In the genomic region with DNA sequence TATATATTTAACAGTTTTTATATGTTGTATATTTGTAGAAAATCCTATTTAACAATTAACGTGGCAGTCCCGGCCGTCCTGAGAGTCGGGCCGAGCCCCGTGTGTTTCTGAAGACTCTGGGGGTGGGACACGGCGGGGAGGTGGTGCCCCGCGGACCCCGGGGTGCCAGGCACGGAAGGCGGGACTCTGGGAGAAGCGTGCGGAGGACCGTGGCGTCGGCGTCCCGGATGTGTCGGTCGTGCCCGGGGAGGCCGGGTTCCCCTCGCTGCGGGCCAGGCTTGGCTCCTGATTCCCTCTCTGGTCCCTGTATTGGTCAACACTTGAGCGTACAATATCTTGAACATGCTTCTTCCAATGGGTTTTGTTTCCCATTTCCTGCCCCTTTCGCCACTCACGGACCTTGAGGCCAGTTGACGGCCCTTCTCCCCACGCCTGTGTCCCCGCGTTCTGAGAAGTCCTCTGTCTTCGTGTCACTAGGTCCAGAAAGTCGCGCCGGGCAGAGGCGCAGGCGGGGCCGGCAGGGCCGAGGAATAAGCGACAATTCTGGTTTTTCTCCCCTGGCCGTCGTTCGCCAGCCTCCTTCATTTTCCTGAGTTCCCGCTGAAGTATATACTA, we compare ENCODE assay signal across 20 cellular contexts.
DNase-seq lines count a peak whose midpoint lies in the region; ATAC-seq and TF ChIP-seq lines count a peak whose summit lies in the region.
"Had no signal": no experiment of that assay in that cellular context is flagged by ENCODE, and none has a peak within 500 bp of the region (broad histone marks: within the 10 kb centered on the region; RNA-seq: fewer than 3 reads in every experiment).

No MANE protein-coding gene starts in this region.

- H3K9me3 ChIP-seq in right atrium auricular region (no peaks in the 10 kb centered on the region), stomach (no peaks in the 10 kb centered on the region)

- no peak for ATAC-seq in Right ventricle myocardium superior (ENCODE audit: poor library complexity)
- no peak for ATAC-seq in WTC11
- ATAC-seq: HCT116, K562 had no signal

- H3K4me3 Mint-ChIP-seq in WTC11 = no peak overlapping the region
- H3K4me3 Mint-ChIP-seq: CD14-positive monocyte had no signal

- TF ChIP-seq POLR2A in stomach (IDR thresholded peaks at IDR 0.05) = no peak

- TF ChIP-seq CTCF in right atrium auricular region (IDR thresholded peaks at IDR 0.05) (no peak), WTC11 (IDR thresholded peaks at IDR 0.05) (no peak), stomach (IDR thresholded peaks at IDR 0.05) (no peak)

- intact Hi-C loops in Right ventricle myocardium superior (cut with DNase I) = no loop called here
- intact Hi-C loops in stomach (cut with DNase I; ENCODE audit: low total_unique reads) = no loop called here

- 94 to 96% (median 95%) methylated on average over 45 to 46 of the region's 46 CpGs for WGBS in stomach, 5 donors

- H3K27me3 ChIP-seq in right atrium auricular region (no peaks in the 10 kb centered on the region), stomach (peaks cover 0 to 13% (median 0%) of the 10 kb centered on the region in 3 donors)

- H3K27ac ChIP-seq in right atrium auricular region (no peak overlapping the region), stomach (no peak overlapping the region)

- H3K36me3 Mint-ChIP-seq in WTC11 = no peaks in the 10 kb centered on the region
- H3K36me3 Mint-ChIP-seq: CD14-positive monocyte had no signal

- H3K27me3 Mint-ChIP-seq in WTC11 (ENCODE audit: low read depth) = no peaks in the 10 kb centered on the region

- no peaks in the 10 kb centered on the region; the same call in 1 of the 2 replicates for H3K4me1 Mint-ChIP-seq in WTC11
- H3K4me1 Mint-ChIP-seq: CD14-positive monocyte had no signal

- H3K36me3 ChIP-seq in right atrium auricular region (no peaks in the 10 kb centered on the region), stomach (no peaks in the 10 kb centered on the region)

- CTCF ChIA-PET in WTC11 (lab: Charles Lee) = no interaction called here

- POLR2A ChIA-PET in WTC11 (lab: Charles Lee) = no interaction called here

- H3K27ac Mint-ChIP-seq in WTC11 = peak overlapping the region; percentile 53; the same call in 1 of the 2 replicates
- H3K27ac Mint-ChIP-seq: CD14-positive monocyte had no signal

- TF ChIP-seq EP300 in stomach (IDR thresholded peaks at IDR 0.05) = no peak

- H3K4me1 ChIP-seq in right atrium auricular region (no peaks in the 10 kb centered on the region), stomach (no peaks in the 10 kb centered on the region)

- H3K4me3 ChIP-seq in right atrium auricular region = no peak overlapping the region
- no peak overlapping the region for H3K4me3 ChIP-seq in stomach
- H3K4me3 ChIP-seq: K562 had no signal

- DNase-seq in right atrium auricular region (ENCODE audit: low spot score) = peak; percentile 36
- no peak for DNase-seq in Right ventricle myocardium superior
- DNase-seq in WTC11 (ENCODE audit: low spot score) = no peak
- peak; percentile 47 for DNase-seq in islet precursor cell
- DNase-seq in stomach = peak; percentile 24
- no peak for DNase-seq in H4 (ENCODE audit: low spot score)
- no peak for DNase-seq in NCI-H1417 treated with DMSO at 0.1 percent for 48 hours (lab: John Stamatoyannopoulos, UW)
- DNase-seq: ACHN, AML-193, COR-L47, MV-4-11, NCI-H1436, NCI-H2029, NCI-H2171, NCI-H446, NCI-H69, SIG-M5 had no signal

- no peaks in the 10 kb centered on the region for H3K9me3 Mint-ChIP-seq in WTC11

TF ChIP-seq in WTC11, 78 proteins besides CTCF, POLR2A, EP300 and RAD21:
- TF ChIP-seq ZNF317 (CRISPR knock-in tag; IDR thresholded peaks at IDR 0.05; ENCODE audit: borderline replicate concordance, low read depth) = no peak

Comparison
In these comparisons a context has a peak if more than half of its experiments do, and no peak if none do; other contexts are left out.
1. DNase-seq: peak in right atrium auricular region (single experiment), islet precursor cell (single experiment) and stomach (single experiment); none in Right ventricle myocardium superior (single experiment), WTC11 (single experiment), H4 (single experiment) and NCI-H1417 treated with DMSO at 0.1 percent for 48 hours (single experiment).